In genomic region chr3:106998841-106999809, GRCh38 we compare ENCODE assay signal across 7 cellular contexts.
DNase-seq lines count a peak whose midpoint lies in the region; ATAC-seq and TF ChIP-seq lines count a peak whose summit lies in the region.
"Not testable (repeated sequence)": the region's sequence is repeated elsewhere in the genome, so short reads cannot be mapped to it uniquely, and the experiment has no call there.

No MANE protein-coding gene starts in this region.

- peak overlapping the region; percentile 3 for H3K27ac Mint-ChIP-seq in activated CD8-positive, alpha-beta T cell treated with anti-CD3 and anti-CD28 coated beads for 36 hours
- H3K27ac Mint-ChIP-seq in activated naive CD8-positive, alpha-beta T cell treated with anti-CD3 and anti-CD28 coated beads, Interleukin-2, amount 10 ng/mL, durations not matched to agents 7 days and 5 days; nephron progenitor cell: not testable (repeated sequence)

- not testable (repeated sequence) for H3K27ac ChIP-seq in Peyer's patch

- not testable (repeated sequence) for H3K9me3 Mint-ChIP-seq in activated CD8-positive, alpha-beta T cell treated with anti-CD3 and anti-CD28 coated beads for 36 hours; activated naive CD8-positive, alpha-beta T cell treated with anti-CD3 and anti-CD28 coated beads, Interleukin-2, amount 10 ng/mL, durations not matched to agents 7 days and 5 days; nephron progenitor cell

- ATAC-seq in GM18868 (IDR thresholded peaks at IDR 0.05; ENCODE audit: unreplicated experiment) (peak; percentile 45), GM21723 (IDR thresholded peaks at IDR 0.05; ENCODE audit: unreplicated experiment) (peak; percentile 67), HG03378 (IDR thresholded peaks at IDR 0.05; ENCODE audit: unreplicated experiment) (peak; percentile 52)
- ATAC-seq in activated CD8-positive, alpha-beta T cell treated with anti-CD3 and anti-CD28 coated beads for 36 hours: peak; percentile 66
- ATAC-seq in activated naive CD8-positive, alpha-beta T cell treated with anti-CD3 and anti-CD28 coated beads, Interleukin-2, amount 10 ng/mL, durations not matched to agents 7 days and 5 days (ENCODE audit: low read depth): not testable (repeated sequence)

- not testable (repeated sequence) for H3K27me3 ChIP-seq in Peyer's patch

- H3K4me1 Mint-ChIP-seq in activated CD8-positive, alpha-beta T cell treated with anti-CD3 and anti-CD28 coated beads for 36 hours (ENCODE audit: low read depth): peaks cover 13% of the 10 kb centered on the region
- not testable (repeated sequence) for H3K4me1 Mint-ChIP-seq in activated naive CD8-positive, alpha-beta T cell treated with anti-CD3 and anti-CD28 coated beads, Interleukin-2, amount 10 ng/mL, durations not matched to agents 7 days and 5 days; nephron progenitor cell

- H3K4me3 Mint-ChIP-seq in activated CD8-positive, alpha-beta T cell treated with anti-CD3 and anti-CD28 coated beads for 36 hours: peak overlapping the region; percentile 23
- peak overlapping the region; percentile 57 for H3K4me3 Mint-ChIP-seq in activated naive CD8-positive, alpha-beta T cell treated with anti-CD3 and anti-CD28 coated beads, Interleukin-2, amount 10 ng/mL, durations not matched to agents 7 days and 5 days
- not testable (repeated sequence) for H3K4me3 Mint-ChIP-seq in nephron progenitor cell

- POLR2A ChIA-PET in activated CD8-positive, alpha-beta T cell treated with anti-CD3 and anti-CD28 coated beads for 36 hours (lab: Charles Lee): interaction anchor here (0.6 kb wide), 1 partner anchor 137 kb away, joined by 3 read pairs; no protein-coding TSS in a partner anchor
- POLR2A ChIA-PET in activated naive CD8-positive, alpha-beta T cell treated with anti-CD3 and anti-CD28 coated beads, Interleukin-2, amount 10 ng/mL, durations not matched to agents 7 days and 5 days (lab: Charles Lee): not testable (repeated sequence)

- intact Hi-C loops in activated CD8-positive, alpha-beta T cell treated with anti-CD3 and anti-CD28 coated beads for 36 hours (cut with micrococcal nuclease): not testable (repeated sequence)

- peak in 2 of 3 donors; percentile 32 to 52 for DNase-seq in Peyer's patch
- peak; percentile 63 for DNase-seq in activated CD8-positive, alpha-beta T cell treated with anti-CD3 and anti-CD28 coated beads for 36 hours
- DNase-seq in activated naive CD8-positive, alpha-beta T cell treated with anti-CD3 and anti-CD28 coated beads, Interleukin-2, amount 10 ng/mL, durations not matched to agents 7 days and 5 days: peak; percentile 25
- DNase-seq in nephron progenitor cell: peak; percentile 4

- H3K27me3 Mint-ChIP-seq in activated CD8-positive, alpha-beta T cell treated with anti-CD3 and anti-CD28 coated beads for 36 hours; activated naive CD8-positive, alpha-beta T cell treated with anti-CD3 and anti-CD28 coated beads, Interleukin-2, amount 10 ng/mL, durations not matched to agents 7 days and 5 days; nephron progenitor cell (ENCODE audit: low read depth, poor library complexity): not testable (repeated sequence)

- H3K9me3 ChIP-seq in Peyer's patch: not testable (repeated sequence)

- TF ChIP-seq CTCF in Peyer's patch (IDR thresholded peaks at IDR 0.05); activated CD8-positive, alpha-beta T cell treated with anti-CD3 and anti-CD28 coated beads for 36 hours (IDR thresholded peaks at IDR 0.05); nephron progenitor cell (IDR thresholded peaks at IDR 0.05): not testable (repeated sequence)

- not testable (repeated sequence) for H3K36me3 Mint-ChIP-seq in activated CD8-positive, alpha-beta T cell treated with anti-CD3 and anti-CD28 coated beads for 36 hours (ENCODE audit: low read depth); activated naive CD8-positive, alpha-beta T cell treated with anti-CD3 and anti-CD28 coated beads, Interleukin-2, amount 10 ng/mL, durations not matched to agents 7 days and 5 days; nephron progenitor cell (ENCODE audit: low read depth)

- not testable (repeated sequence) for H3K4me1 ChIP-seq in Peyer's patch

- not testable (repeated sequence) for H3K4me3 ChIP-seq in Peyer's patch

- not testable (repeated sequence) for TF ChIP-seq POLR2A in Peyer's patch (IDR thresholded peaks at IDR 0.05)

- H3K36me3 ChIP-seq in Peyer's patch: not testable (repeated sequence)

- CTCF ChIA-PET in activated CD8-positive, alpha-beta T cell treated with anti-CD3 and anti-CD28 coated beads for 36 hours (lab: Charles Lee): not testable (repeated sequence)

Comparison
In these comparisons a context has a peak if more than half of its experiments do, and no peak if none do; other contexts are left out.
1. DNase-seq: peak in every context shown above with its lines; median percentile 63 in activated CD8-positive, alpha-beta T cell treated with anti-CD3 and anti-CD28 coated beads for 36 hours; 42 in Peyer's patch; 25 in activated naive CD8-positive, alpha-beta T cell treated with anti-CD3 and anti-CD28 coated beads, Interleukin-2, amount 10 ng/mL, durations not matched to agents 7 days and 5 days; 4 in nephron progenitor cell.